In genomic region chr10:1557081-1557480, GRCh38 we compare ENCODE assay signal across 22 cellular contexts.
"Had no signal": no experiment of that assay in that cellular context is flagged by ENCODE, and none has a peak within 500 bp of the region (broad histone marks: within the 10 kb centered on the region; RNA-seq: fewer than 3 reads in every experiment).

No MANE protein-coding gene starts in this region.

- H3K4me3 ChIP-seq: cardiac muscle cell had no signal

- H3K9ac ChIP-seq: KMS-11 had no signal

- H3K27me3 ChIP-seq: brain microvascular endothelial cell, cardiac muscle cell had no signal

- H3K27ac ChIP-seq: brain microvascular endothelial cell, cardiac muscle cell, KMS-11, VCaP had no signal

- H3K36me3 ChIP-seq: brain microvascular endothelial cell, cardiac muscle cell had no signal

- ATAC-seq: activated CD4-positive, alpha-beta T cell treated with anti-CD3 and anti-CD28 coated beads for 36 hours; T-cell had no signal

- H3K4me2 ChIP-seq: KMS-11 had no signal

- DNase-seq: activated CD4-positive, alpha-beta memory T cell treated with anti-CD3 and anti-CD28 coated beads, Interleukin-2, amount 10 ng/mL, durations not matched to agents 7 days and 5 days; activated CD4-positive, alpha-beta T cell treated with anti-CD3 and anti-CD28 coated beads for 36 hours; activated CD4-positive, alpha-beta T cell treated with anti-CD3 and anti-CD28 coated beads, Interleukin-2, amount 50 U/mL, for 1 hour; activated CD4-positive, CD25-positive, alpha-beta regulatory T cell; activated CD8-positive, alpha-beta memory T cell treated with anti-CD3 and anti-CD28 coated beads, Interleukin-2, amount 50 U/mL, for 48 hours; activated naive CD4-positive, alpha-beta T cell treated with Interleukin-2 at 50 U/mL for 16 hours; activated naive CD8-positive, alpha-beta T cell treated with anti-CD3 and anti-CD28 coated beads for 36 hours; activated T-cell treated with anti-CD3 and anti-CD28 coated beads, Interleukin-2, amount 50 U/mL, for 1 hour; brain microvascular endothelial cell; NCI-H1092; NCI-H1417 treated with DMSO at 0.1 percent for 48 hours; NCI-H1694 treated with DMSO at 0.1 percent for 48 hours; NCI-H2029 treated with DMSO at 0.1 percent for 48 hours; NCI-H345; NCI-H510A; NCI-H526 treated with DMSO at 0.1 percent for 48 hours; NCI-H82; SIG-M5; T-cell had no signal
